10 cellular contexts compared by ENCODE assay signal in genomic region chr1:183039985-183040447, GRCh38. TPM values are rescaled to one million over a fixed set of nuclear protein-coding genes. Genes with fewer than 3 reads are reported as not detected.
DNase-seq lines count a peak whose midpoint lies in the region; ATAC-seq, FAIRE-seq and TF ChIP-seq lines count a peak whose summit lies in the region.
"Had no signal": no experiment of that assay in that cellular context is flagged by ENCODE, and none has a peak within 500 bp of the region (broad histone marks: within the 10 kb centered on the region; RNA-seq: fewer than 3 reads in every experiment).

No MANE protein-coding gene starts in this region.

- DNase-seq in astrocyte (ENCODE audit: low read depth) (peak; percentile 95), mesendoderm (no peak), HAP-1 (ENCODE audit: low spot score in 2 of 2) (no peak), inferior parietal cortex (ENCODE audit: extremely low spot score) (no peak)
- DNase-seq: activated CD4-positive, alpha-beta T cell treated with anti-CD3 and anti-CD28 coated beads, Interleukin-2, amount 50 U/mL, for 4 hours had no signal

- H3K4me1 ChIP-seq in BLaER1 (peaks cover 82% of the 10 kb centered on the region), Loucy (ENCODE audit: insufficient read depth, low read length, poor library complexity, severe bottlenecking) (peaks cover 54% of the 10 kb centered on the region), astrocyte (ENCODE audit: insufficient read depth, low read length) (peaks cover 57% of the 10 kb centered on the region), mesendoderm (ENCODE audit: control insufficient read depth, low read depth, low read length) (peaks cover 5% of the 10 kb centered on the region), HAP-1 (peaks cover 24% of the 10 kb centered on the region)

- H3K56ac ChIP-seq in mesendoderm (ENCODE audit: low read length) = no peak overlapping the region

- H2AFZ ChIP-seq in Loucy (ENCODE audit: low read length) (peak overlapping the region; percentile 59), astrocyte (ENCODE audit: low read depth, low read length) (no peak overlapping the region)
- H2AFZ ChIP-seq: parathyroid adenoma had no signal

- no peak overlapping the region for H3K23ac ChIP-seq in mesendoderm (ENCODE audit: low read length)

- FAIRE-seq in astrocyte (lab: Jason Lieb, UNC) = peak; percentile 84

- H3K36me3 ChIP-seq in BLaER1 (peaks cover 16% of the 10 kb centered on the region), Loucy (ENCODE audit: insufficient read depth, low read length) (no peaks in the 10 kb centered on the region), astrocyte (ENCODE audit: insufficient read depth, low read length) (peaks cover 3% of the 10 kb centered on the region), mesendoderm (ENCODE audit: control insufficient read depth, insufficient read depth, low read length) (no peaks in the 10 kb centered on the region), HAP-1 (replicated peaks) (no peaks in the 10 kb centered on the region)

- H3K4ac ChIP-seq in mesendoderm (ENCODE audit: low read depth, low read length) = no peak overlapping the region

- peaks cover 5% of the 10 kb centered on the region for H3K79me1 ChIP-seq in mesendoderm (ENCODE audit: low read length)

- no peaks in the 10 kb centered on the region; the same call in 1 of the 2 replicates for H3F3A ChIP-seq in Loucy (ENCODE audit: low read depth)

- no peak overlapping the region for H2BK15ac ChIP-seq in mesendoderm (replicated peaks; ENCODE audit: low read depth)

- peak overlapping the region; percentile 78 for H3K4me3 Mint-ChIP-seq in astrocyte (ENCODE audit: unreplicated experiment)
- no peak overlapping the region for H3K4me3 Mint-ChIP-seq in activated T-helper 17 cell treated with anti-CD3 and anti-CD28 coated beads, Interleukin-2, amount 50 U/mL, for 72 hours

- H3K9me3 ChIP-seq in BLaER1 = no peaks in the 10 kb centered on the region
- H3K9me3 ChIP-seq in Loucy (ENCODE audit: insufficient read depth, low read depth, low read length) = no peaks in the 10 kb centered on the region
- no peaks in the 10 kb centered on the region for H3K9me3 ChIP-seq in astrocyte (ENCODE audit: insufficient read depth, low read depth, low read length)
- H3K9me3 ChIP-seq in HAP-1 = no peaks in the 10 kb centered on the region

- H3K27ac ChIP-seq in BLaER1 = peak overlapping the region; percentile 78
- H3K27ac ChIP-seq in astrocyte (ENCODE audit: low read depth, low read length) = peak overlapping the region; percentile 93
- H3K27ac ChIP-seq in mesendoderm (ENCODE audit: low read depth, low read length) = no peak overlapping the region
- H3K27ac ChIP-seq: parathyroid adenoma had no signal

- no peak overlapping the region for H3K18ac ChIP-seq in mesendoderm (ENCODE audit: low read length)

- peak overlapping the region; percentile 83 for H3K4me2 ChIP-seq in BLaER1
- peak overlapping the region; percentile 68 for H3K4me2 ChIP-seq in Loucy (ENCODE audit: low read depth, low read length, poor library complexity, severe bottlenecking)
- peak overlapping the region; percentile 77 for H3K4me2 ChIP-seq in astrocyte (ENCODE audit: low read length)
- H3K4me2 ChIP-seq in mesendoderm (ENCODE audit: low read length) = no peak overlapping the region

- no peaks in the 10 kb centered on the region for H3K27me3 Mint-ChIP-seq in astrocyte (ENCODE audit: low read depth, unreplicated experiment)
- H3K27me3 Mint-ChIP-seq in activated T-helper 17 cell treated with anti-CD3 and anti-CD28 coated beads, Interleukin-2, amount 50 U/mL, for 72 hours = peaks cover 50% of the 10 kb centered on the region

- no peak for ATAC-seq in GM19455 (IDR thresholded peaks at IDR 0.05; ENCODE audit: unreplicated experiment)
- ATAC-seq in activated T-helper 17 cell treated with anti-CD3 and anti-CD28 coated beads, Interleukin-2, amount 50 U/mL, for 72 hours (replicated peaks) = no peak

- H3K4me1 Mint-ChIP-seq in astrocyte (ENCODE audit: low read depth, unreplicated experiment) = peaks cover 66% of the 10 kb centered on the region
- no peaks in the 10 kb centered on the region for H3K4me1 Mint-ChIP-seq in activated T-helper 17 cell treated with anti-CD3 and anti-CD28 coated beads, Interleukin-2, amount 50 U/mL, for 72 hours

- H3K9ac ChIP-seq in BLaER1 = peak overlapping the region; percentile 67; the same call in 1 of the 2 replicates
- H3K9ac ChIP-seq in Loucy (ENCODE audit: low read depth, low read length, poor library complexity, severe bottlenecking) = peak overlapping the region; percentile 61
- peak overlapping the region; percentile 77 for H3K9ac ChIP-seq in astrocyte (ENCODE audit: low read length)
- no peak overlapping the region for H3K9ac ChIP-seq in mesendoderm (ENCODE audit: low read length)
- H3K9ac ChIP-seq: parathyroid adenoma had no signal

- WGBS in mesendoderm (ENCODE audit: extremely low coverage, insufficient coverage, low lambda C conversion rate) = no CpG with 5 or more reads among the region's 3 CpGs

- peaks cover 2% of the 10 kb centered on the region for H3K36me3 Mint-ChIP-seq in astrocyte (ENCODE audit: low read depth, unreplicated experiment)
- H3K36me3 Mint-ChIP-seq in activated T-helper 17 cell treated with anti-CD3 and anti-CD28 coated beads, Interleukin-2, amount 50 U/mL, for 72 hours (ENCODE audit: low read depth) = no peaks in the 10 kb centered on the region

- no peak overlapping the region for H2AK5ac ChIP-seq in mesendoderm (ENCODE audit: low read length)

- H3K9me2 ChIP-seq in Loucy (replicated peaks; ENCODE audit: low read depth, low read length) = no peaks in the 10 kb centered on the region

- in situ Hi-C loops in HAP-1 (cut with MboI; ENCODE audit: low sequenced_read_pairs) = no loop called here

- H4K5ac ChIP-seq in mesendoderm (ENCODE audit: low read length) = no peak overlapping the region

- peak overlapping the region; percentile 35 for H2BK120ac ChIP-seq in mesendoderm (ENCODE audit: low read depth, low read length)

- H3K4me3 ChIP-seq in BLaER1 = peak overlapping the region; percentile 34; the same call in 1 of the 2 replicates
- H3K4me3 ChIP-seq in Loucy (ENCODE audit: low read length, poor library complexity, severe bottlenecking) = peak overlapping the region; percentile 51
- H3K4me3 ChIP-seq in astrocyte (ENCODE audit: insufficient read depth, low read depth, low read length) = peak overlapping the region; percentile 14
- H3K4me3 ChIP-seq in mesendoderm (ENCODE audit: low read length) = no peak overlapping the region
- no peak overlapping the region for H3K4me3 ChIP-seq in HAP-1

- TF ChIP-seq CTCF in Loucy (conservative IDR thresholded peaks at IDR 0.05; ENCODE audit: low read length) (no peak), astrocyte (IDR thresholded peaks at IDR 0.05; ENCODE audit: insufficient read depth, low read depth, low read length) (no peak)

- no peaks in the 10 kb centered on the region for H3K27me3 ChIP-seq in BLaER1
- H3K27me3 ChIP-seq in Loucy (ENCODE audit: insufficient read depth, low read length, poor library complexity, severe bottlenecking) = no peaks in the 10 kb centered on the region
- H3K27me3 ChIP-seq in astrocyte (ENCODE audit: insufficient read depth, low read length) = no peaks in the 10 kb centered on the region
- no peaks in the 10 kb centered on the region for H3K27me3 ChIP-seq in mesendoderm (ENCODE audit: insufficient read depth, low read length, poor library complexity)
- H3K27me3 ChIP-seq in HAP-1 (ENCODE audit: low read depth) = no peaks in the 10 kb centered on the region

- H2BK5ac ChIP-seq in mesendoderm (ENCODE audit: low read length) = no peak overlapping the region

- H4K20me1 ChIP-seq in BLaER1 (peaks cover 31% of the 10 kb centered on the region), Loucy (ENCODE audit: insufficient read depth, low read length, poor library complexity, severe bottlenecking) (no peaks in the 10 kb centered on the region), astrocyte (ENCODE audit: insufficient read depth, low read length) (peaks cover 18% of the 10 kb centered on the region)

- H4K8ac ChIP-seq in mesendoderm (ENCODE audit: low read depth, low read length) = no peak overlapping the region

- H3K79me2 ChIP-seq in Loucy (ENCODE audit: insufficient read depth, low read length) = no peaks in the 10 kb centered on the region
- H3K79me2 ChIP-seq in astrocyte (ENCODE audit: insufficient read depth, low read length) = peaks cover 96% of the 10 kb centered on the region
- H3K79me2 ChIP-seq in mesendoderm (ENCODE audit: control insufficient read depth, insufficient read depth, low read length) = peaks cover 3% of the 10 kb centered on the region

- H3K9me3 Mint-ChIP-seq in astrocyte (ENCODE audit: unreplicated experiment) = no peaks in the 10 kb centered on the region
- H3K9me3 Mint-ChIP-seq in activated T-helper 17 cell treated with anti-CD3 and anti-CD28 coated beads, Interleukin-2, amount 50 U/mL, for 72 hours = no peaks in the 10 kb centered on the region

- H3K27ac Mint-ChIP-seq in astrocyte (ENCODE audit: unreplicated experiment) = peak overlapping the region; percentile 99
- H3K27ac Mint-ChIP-seq in activated T-helper 17 cell treated with anti-CD3 and anti-CD28 coated beads, Interleukin-2, amount 50 U/mL, for 72 hours = no peak overlapping the region

RNA-seq across cellular contexts. Expression of gene LAMC1, which starts 16.8 kb away (rescaled TPM):
- total RNA-seq in astrocyte = 270 and 284 TPM in 2 replicates
- 54.6 TPM for polyA plus RNA-seq in mesendoderm (2013, experiment 1 of 2)
- 50.2 TPM for polyA plus RNA-seq in mesendoderm (2013, experiment 2 of 2)
- total RNA-seq in activated T-helper 17 cell treated with anti-CD3 and anti-CD28 coated beads, Interleukin-2, amount 50 U/mL, for 72 hours = under 1 TPM in 1 of 2 donors, not detected in 1; 0.84 TPM

Comparison
In these comparisons a context has a peak if more than half of its experiments do, and no peak if none do; other contexts are left out.
1. H3K4me3 ChIP-seq: peak in BLaER1 (single experiment), Loucy (single experiment) and astrocyte (single experiment); none in mesendoderm (single experiment) and HAP-1 (single experiment).
2. RNA of gene LAMC1, which starts 16.8 kb away (total RNA-seq): 270 to 284 TPM in astrocyte; 0.84 TPM in activated T-helper 17 cell treated with anti-CD3 and anti-CD28 coated beads, Interleukin-2, amount 50 U/mL, for 72 hours; every median in the first group is over 100 times any median in the second.